Comparison of ENCODE assay signal across 8 cellular contexts in the genomic region with DNA sequence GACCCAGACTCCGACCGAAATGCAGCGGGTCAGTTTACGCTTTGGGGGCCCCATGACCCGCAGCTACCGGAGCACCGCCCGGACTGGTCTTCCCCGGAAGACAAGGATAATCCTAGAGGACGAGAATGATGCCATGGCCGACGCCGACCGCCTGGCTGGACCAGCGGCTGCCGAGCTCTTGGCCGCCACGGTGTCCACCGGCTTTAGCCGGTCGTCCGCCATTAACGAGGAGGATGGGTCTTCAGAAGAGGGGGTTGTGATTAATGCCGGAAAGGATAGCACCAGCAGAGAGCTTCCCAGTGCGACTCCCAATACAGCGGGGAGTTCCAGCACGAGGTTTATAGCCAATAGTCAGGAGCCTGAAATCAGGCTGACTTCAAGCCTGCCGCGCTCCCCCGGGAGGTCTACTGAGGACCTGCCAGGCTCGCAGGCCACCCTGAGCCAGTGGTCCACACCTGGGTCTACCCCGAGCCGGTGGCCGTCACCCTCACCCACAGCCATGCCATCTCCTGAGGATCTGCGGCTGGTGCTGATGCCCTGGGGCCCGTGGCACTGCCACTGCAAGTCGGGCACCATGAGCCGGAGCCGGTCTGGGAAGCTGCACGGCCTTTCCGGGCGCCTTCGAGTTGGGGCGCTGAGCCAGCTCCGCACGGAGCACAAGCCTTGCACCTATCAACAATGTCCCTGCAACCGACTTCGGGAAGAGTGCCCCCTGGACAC. TPM values are rescaled to one million over a fixed set of nuclear protein-coding genes. Genes with fewer than 3 reads are reported as not detected.
DNase-seq lines count a peak whose midpoint lies in the region; ATAC-seq, FAIRE-seq and TF ChIP-seq lines count a peak whose summit lies in the region.

No MANE protein-coding gene starts in this region.

- H4K5ac ChIP-seq in mesendoderm (ENCODE audit: low read length): no peak overlapping the region

- H3K4me3 ChIP-seq in A549: peak overlapping the region; percentile 80
- H3K4me3 ChIP-seq in mesendoderm (ENCODE audit: low read length): peak overlapping the region; percentile 63
- peak overlapping the region; percentile 86 to 91 for H3K4me3 ChIP-seq in stomach smooth muscle (ENCODE audit: low read length in 2 of 2)

- H3K4me2 ChIP-seq in A549 (peak overlapping the region; percentile 95), mesendoderm (ENCODE audit: low read length) (peak overlapping the region; percentile 77)

- peak in 1 of 2 experiments; percentile 17; a peak in 1 of 5 replicates for TF ChIP-seq RAD21 in A549 (conservative IDR thresholded peaks at IDR 0.05 in 1 of 2, IDR thresholded peaks at IDR 0.05 in 1 of 2)

- peak overlapping the region; percentile 87 for H3K56ac ChIP-seq in mesendoderm (ENCODE audit: low read length)

- H3K27ac ChIP-seq in A549 (peak overlapping the region; percentile 94 to 96), mesendoderm (ENCODE audit: low read depth, low read length) (peak overlapping the region; percentile 59), stomach smooth muscle (ENCODE audit: low read length) (peak overlapping the region; percentile 88)

- CTCF ChIA-PET in A549 (lab: Yijun Ruan, JAX): interaction anchor here (0.8 to 7.8 kb wide), 17 partner anchors 9 to 91 kb away, joined by 3 to 62 read pairs (median 3); a partner anchor contains a TSS
- CTCF ChIA-PET in activated CD8-positive, alpha-beta memory T cell treated with anti-CD3 and anti-CD28 coated beads, Interleukin-2, amount 10 ng/mL, durations not matched to agents 7 days and 5 days (lab: Charles Lee): interaction anchor here (0.7 to 8.9 kb wide), 17 partner anchors 11 to 480 kb away, joined by 3 to 76 read pairs (median 4); a partner anchor contains a TSS

- no peaks in the 10 kb centered on the region for H3K79me2 ChIP-seq in mesendoderm (ENCODE audit: control insufficient read depth, insufficient read depth, low read length)

- peak overlapping the region; percentile 92 for H3K18ac ChIP-seq in mesendoderm (ENCODE audit: low read length)

- peak; percentile 67; the same call in 2 of the 3 replicates for TF ChIP-seq CTCF in A549 (IDR thresholded peaks at IDR 0.05)

- H3K9me3 ChIP-seq in A549 (no peaks in the 10 kb centered on the region), stomach smooth muscle (ENCODE audit: control insufficient read depth in 2 of 2, low read length in 2 of 2) (no peaks in the 10 kb centered on the region)

- peak overlapping the region; percentile 13 for H2BK5ac ChIP-seq in mesendoderm (ENCODE audit: low read length)

- POLR2A ChIA-PET in A549 (lab: Yijun Ruan, JAX): interaction anchor here (0.7 to 2.0 kb wide), 7 partner anchors 12 to 196 kb away, joined by 3 to 34 read pairs (median 3); a partner anchor contains a TSS

- H3K27me3 Mint-ChIP-seq in activated CD8-positive, alpha-beta memory T cell treated with anti-CD3 and anti-CD28 coated beads, Interleukin-2, amount 10 ng/mL, durations not matched to agents 7 days and 5 days: no peaks in the 10 kb centered on the region

- H3K4me1 ChIP-seq in A549: peaks cover 16% of the 10 kb centered on the region
- H3K4me1 ChIP-seq in mesendoderm (ENCODE audit: control insufficient read depth, low read depth, low read length): peaks cover 1% of the 10 kb centered on the region
- peaks cover 16% of the 10 kb centered on the region for H3K4me1 ChIP-seq in stomach smooth muscle (ENCODE audit: control insufficient read depth, insufficient read depth, low read length)

- WGBS in A549 (ENCODE audit: missing lambda C conversion rate): 2% methylated on average over 21 of the region's 48 CpGs
- no CpG with 5 or more reads among the region's 48 CpGs for WGBS in mesendoderm (ENCODE audit: extremely low coverage, insufficient coverage, low lambda C conversion rate)

- H2BK120ac ChIP-seq in mesendoderm (ENCODE audit: low read depth, low read length): peak overlapping the region; percentile 76

- H3K9ac ChIP-seq in mesendoderm (ENCODE audit: low read length) (peak overlapping the region; percentile 86), stomach smooth muscle (ENCODE audit: low read length in 2 of 2) (peak overlapping the region; percentile 76 to 88)

- H4K8ac ChIP-seq in mesendoderm (ENCODE audit: low read depth, low read length): peak overlapping the region; percentile 78

- peak overlapping the region; percentile 32 for H3K23ac ChIP-seq in mesendoderm (ENCODE audit: low read length)

- peak; percentile 83 to 96 for DNase-seq in A549 (ENCODE audit: low read depth in 1 of 2, low spot score in 1 of 2)
- peak; percentile 77 for DNase-seq in NCI-H748 (lab: John Stamatoyannopoulos, UW; ENCODE audit: unreplicated experiment)
- DNase-seq in activated CD8-positive, alpha-beta memory T cell treated with anti-CD3 and anti-CD28 coated beads, Interleukin-2, amount 10 ng/mL, durations not matched to agents 7 days and 5 days: peak; percentile 79
- DNase-seq in epidermal melanocyte (ENCODE audit: insufficient read length, low spot score): peak; percentile 40
- DNase-seq in mesendoderm: peak; percentile 89

- peak overlapping the region; percentile 87 for H3K27ac Mint-ChIP-seq in activated CD8-positive, alpha-beta memory T cell treated with anti-CD3 and anti-CD28 coated beads, Interleukin-2, amount 10 ng/mL, durations not matched to agents 7 days and 5 days

- H2BK15ac ChIP-seq in mesendoderm (replicated peaks; ENCODE audit: low read depth): no peak overlapping the region

- H3K9me3 Mint-ChIP-seq in activated CD8-positive, alpha-beta memory T cell treated with anti-CD3 and anti-CD28 coated beads, Interleukin-2, amount 10 ng/mL, durations not matched to agents 7 days and 5 days (ENCODE audit: low read depth): no peaks in the 10 kb centered on the region

- no peaks in the 10 kb centered on the region for H3K79me1 ChIP-seq in mesendoderm (ENCODE audit: low read length)

- peak overlapping the region; percentile 91 for H3K4me3 Mint-ChIP-seq in activated CD8-positive, alpha-beta memory T cell treated with anti-CD3 and anti-CD28 coated beads, Interleukin-2, amount 10 ng/mL, durations not matched to agents 7 days and 5 days

- peaks cover 36% of the 10 kb centered on the region for H3K4me1 Mint-ChIP-seq in activated CD8-positive, alpha-beta memory T cell treated with anti-CD3 and anti-CD28 coated beads, Interleukin-2, amount 10 ng/mL, durations not matched to agents 7 days and 5 days

- TF ChIP-seq EP300 in A549 (IDR thresholded peaks at IDR 0.05): no peak

- H3K36me3 ChIP-seq in mesendoderm (ENCODE audit: control insufficient read depth, insufficient read depth, low read length) (peaks cover 9% of the 10 kb centered on the region), stomach smooth muscle (ENCODE audit: control insufficient read depth in 2 of 2, insufficient read depth in 2 of 2, low read length in 2 of 2) (peaks cover 14 to 16% of the 10 kb centered on the region in 2 donors)

- peak; percentile 87 to 91 for ATAC-seq in A549
- ATAC-seq in GM18502 (IDR thresholded peaks at IDR 0.05; ENCODE audit: poor library complexity, unreplicated experiment): peak; percentile 63
- peak; percentile 63 for ATAC-seq in HG03342 (IDR thresholded peaks at IDR 0.05; ENCODE audit: unreplicated experiment)
- ATAC-seq in activated CD8-positive, alpha-beta memory T cell treated with anti-CD3 and anti-CD28 coated beads, Interleukin-2, amount 10 ng/mL, durations not matched to agents 7 days and 5 days: peak; percentile 85

- no peak overlapping the region for H2AK5ac ChIP-seq in mesendoderm (ENCODE audit: low read length)

- H3K4ac ChIP-seq in mesendoderm (ENCODE audit: low read depth, low read length): peak overlapping the region; percentile 92

- H3K36me3 Mint-ChIP-seq in activated CD8-positive, alpha-beta memory T cell treated with anti-CD3 and anti-CD28 coated beads, Interleukin-2, amount 10 ng/mL, durations not matched to agents 7 days and 5 days: peaks cover 23% of the 10 kb centered on the region

- H3K27me3 ChIP-seq in mesendoderm (ENCODE audit: insufficient read depth, low read length, poor library complexity) (no peaks in the 10 kb centered on the region), stomach smooth muscle (ENCODE audit: control insufficient read depth in 1 of 2, insufficient read depth in 2 of 2, low read length in 2 of 2) (no peaks in the 10 kb centered on the region)

- peak; percentile 53; the same call in 1 of the 2 replicates for TF ChIP-seq POLR2A in A549 (IDR thresholded peaks at IDR 0.05; ENCODE audit: low read length)

- FAIRE-seq in A549 (lab: Jason Lieb, UNC): no peak

RNA-seq across cellular contexts. Expression of a gene that starts 0.5 kb away (rescaled TPM):
- polyA plus RNA-seq in A549 (2011; rRNA removed) (2.9 and 3.3 TPM in 2 replicates), A549 (2017; fragmentation: RNase III; extraction: RNeasy Plus Mini Kit Qiagen cat#74134 plus additional on column Dnase treatment) (5.1 to 6.8 TPM (median 6.6 TPM) in 3 replicates)
- polyA plus RNA-seq in A549 (2012; cell fraction: cytosol; rRNA removed): 4.2 and 6.6 TPM in 2 replicates
- 3.6 and 5.0 TPM in 2 replicates for polyA plus RNA-seq in A549 (2012; cell fraction: nucleus; rRNA removed)
- 4.3 and 4.5 TPM in 2 replicates for polyA minus RNA-seq in A549 (2011; rRNA and poly(A)+ RNA removed)
- 1 to 10 TPM; 1.2 to 2.0 TPM for total RNA-seq in activated CD8-positive, alpha-beta memory T cell treated with anti-CD3 and anti-CD28 coated beads, Interleukin-2, amount 10 ng/mL, durations not matched to agents 7 days and 5 days
- polyA plus RNA-seq in mesendoderm (2013, experiment 1 of 2): 1.7 TPM
- 1.7 TPM for polyA plus RNA-seq in mesendoderm (2013, experiment 2 of 2)

RNA-seq across cellular contexts. Expression of a gene that starts 11.3 kb away (rescaled TPM):
- polyA plus RNA-seq in A549 (2011; rRNA removed) (78.1 and 83.1 TPM in 2 replicates), A549 (2017; fragmentation: RNase III; extraction: RNeasy Plus Mini Kit Qiagen cat#74134 plus additional on column Dnase treatment) (50.6 to 54.7 TPM (median 52.0 TPM) in 3 replicates)
- polyA plus RNA-seq in A549 (2012; cell fraction: cytosol; rRNA removed): 26.2 and 30.5 TPM in 2 replicates
- polyA plus RNA-seq in A549 (2012; cell fraction: nucleus; rRNA removed): 25.4 and 35.1 TPM in 2 replicates
- polyA minus RNA-seq in A549 (2011; rRNA and poly(A)+ RNA removed): 68.8 and 71.3 TPM in 2 replicates
- 100 to 1,000 TPM; 214 to 235 TPM for total RNA-seq in activated CD8-positive, alpha-beta memory T cell treated with anti-CD3 and anti-CD28 coated beads, Interleukin-2, amount 10 ng/mL, durations not matched to agents 7 days and 5 days
- 61.2 TPM for polyA plus RNA-seq in mesendoderm (2013, experiment 1 of 2)
- 61.4 TPM for polyA plus RNA-seq in mesendoderm (2013, experiment 2 of 2)

RNA-seq across cellular contexts. Expression of a gene that starts 11.7 kb away (rescaled TPM):
- polyA plus RNA-seq in A549 (2011; rRNA removed) (0.30 and 0.38 TPM in 2 replicates), A549 (2017; fragmentation: RNase III; extraction: RNeasy Plus Mini Kit Qiagen cat#74134 plus additional on column Dnase treatment) (0.22 to 0.51 TPM (median 0.28 TPM) in 3 replicates)
- polyA plus RNA-seq in A549 (2012; cell fraction: cytosol; rRNA removed): 0.12 and 0.17 TPM in 2 replicates
- 0.47 and 0.78 TPM in 2 replicates for polyA plus RNA-seq in A549 (2012; cell fraction: nucleus; rRNA removed)
- polyA minus RNA-seq in A549 (2011; rRNA and poly(A)+ RNA removed): 0.21 and 0.24 TPM in 2 replicates
- 1 to 10 TPM; 1.0 to 2.0 TPM for total RNA-seq in activated CD8-positive, alpha-beta memory T cell treated with anti-CD3 and anti-CD28 coated beads, Interleukin-2, amount 10 ng/mL, durations not matched to agents 7 days and 5 days
- 2.2 TPM for polyA plus RNA-seq in mesendoderm (2013, experiment 1 of 2)
- polyA plus RNA-seq in mesendoderm (2013, experiment 2 of 2): 2.0 TPM

RNA-seq across cellular contexts. Expression of a gene that starts 12.1 kb away (rescaled TPM):
- 33.7 and 35.3 TPM in 2 replicates for polyA plus RNA-seq in A549 (2011; rRNA removed)
- polyA plus RNA-seq in A549 (2012; cell fraction: cytosol; rRNA removed): 16.3 and 18.3 TPM in 2 replicates
- 5.2 and 8.3 TPM in 2 replicates for polyA plus RNA-seq in A549 (2012; cell fraction: nucleus; rRNA removed)
- 26.0 to 28.2 TPM (median 26.5 TPM) in 3 replicates for polyA plus RNA-seq in A549 (2017; fragmentation: RNase III; extraction: RNeasy Plus Mini Kit Qiagen cat#74134 plus additional on column Dnase treatment)
- polyA minus RNA-seq in A549 (2011; rRNA and poly(A)+ RNA removed): 9.5 and 11.8 TPM in 2 replicates
- 1 to 10 TPM; 4.1 to 5.0 TPM for total RNA-seq in activated CD8-positive, alpha-beta memory T cell treated with anti-CD3 and anti-CD28 coated beads, Interleukin-2, amount 10 ng/mL, durations not matched to agents 7 days and 5 days
- polyA plus RNA-seq in mesendoderm (2013, experiment 1 of 2): 47.4 TPM
- polyA plus RNA-seq in mesendoderm (2013, experiment 2 of 2): 49.3 TPM

RNA-seq across cellular contexts. Expression of a gene that starts 22.5 kb away (rescaled TPM):
- polyA plus RNA-seq in A549 (2011; rRNA removed) (9.9 and 10.8 TPM in 2 replicates), A549 (2017; fragmentation: RNase III; extraction: RNeasy Plus Mini Kit Qiagen cat#74134 plus additional on column Dnase treatment) (2.4 to 3.9 TPM (median 3.3 TPM) in 3 replicates)
- 3.9 and 4.6 TPM in 2 replicates for polyA plus RNA-seq in A549 (2012; cell fraction: cytosol; rRNA removed)
- 2.6 and 3.3 TPM in 2 replicates for polyA plus RNA-seq in A549 (2012; cell fraction: nucleus; rRNA removed)
- 15.9 and 18.0 TPM in 2 replicates for polyA minus RNA-seq in A549 (2011; rRNA and poly(A)+ RNA removed)
- total RNA-seq in activated CD8-positive, alpha-beta memory T cell treated with anti-CD3 and anti-CD28 coated beads, Interleukin-2, amount 10 ng/mL, durations not matched to agents 7 days and 5 days: 10 to 100 TPM; 20.0 to 23.9 TPM
- 2.1 TPM for polyA plus RNA-seq in mesendoderm (2013, experiment 1 of 2)
- polyA plus RNA-seq in mesendoderm (2013, experiment 2 of 2): 3.1 TPM

Comparison
In these comparisons a context has a peak if more than half of its experiments do, and no peak if none do; other contexts are left out.
1. Peak in every context shown above with its lines: DNase-seq, ATAC-seq, H3K4me3 ChIP-seq and H3K27ac ChIP-seq.